In the genomic region with DNA sequence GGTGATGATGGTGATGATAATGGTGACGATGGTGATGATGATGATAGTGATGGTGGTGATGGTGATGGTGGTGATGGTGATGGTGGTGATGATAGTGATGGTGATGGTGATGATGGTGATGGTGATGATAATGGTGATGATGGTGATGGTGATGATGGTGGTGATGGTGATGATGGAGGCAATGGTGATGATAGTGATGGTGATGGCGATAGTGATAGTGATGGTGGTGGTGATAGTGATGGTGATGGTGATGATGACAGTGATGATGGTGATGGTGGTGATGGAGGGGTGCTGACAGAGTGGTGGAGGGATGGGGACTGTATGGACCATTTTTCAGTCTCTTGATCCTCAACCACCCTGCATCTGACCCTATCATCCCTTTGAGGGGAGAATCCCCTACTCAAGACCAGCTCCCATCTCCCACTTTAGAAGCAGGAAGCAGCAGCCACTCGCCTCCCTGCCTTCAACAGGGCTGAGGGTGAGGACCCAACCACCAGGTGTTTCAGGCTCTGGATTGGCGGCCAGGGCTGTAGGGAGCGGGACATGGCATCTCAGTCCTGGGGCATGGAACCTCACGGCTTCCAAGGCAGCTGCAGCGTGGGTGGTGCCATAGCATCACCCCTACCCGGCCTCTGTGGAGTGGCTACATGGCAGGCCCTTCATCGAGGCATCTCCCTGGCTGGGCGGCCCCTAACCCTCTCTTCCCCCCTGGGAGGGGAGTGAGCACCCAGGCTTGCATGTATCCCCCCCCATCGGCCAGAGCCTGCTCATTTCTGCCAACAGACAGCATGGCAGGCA, we compare ENCODE assay signal across 1 cellular context.
TF ChIP-seq lines count a peak whose summit lies in the region.

No MANE protein-coding gene starts in this region.

TF ChIP-seq in GM12891, 5 proteins besides CTCF, POLR2A, EP300 and RAD21:
- 0 out of 2 replicates have a peak, but pooled peaks have one; percentile 31 for TF ChIP-seq POU2F2 (IDR thresholded peaks at IDR 0.05; ENCODE audit: low read depth, low read length)
- no peak for TF ChIP-seq PAX5 (IDR thresholded peaks at IDR 0.05; ENCODE audit: insufficient read depth, low read length, severe bottlenecking)
- TF ChIP-seq TAF1 (IDR thresholded peaks at IDR 0.05; ENCODE audit: low read depth, low read length), result no peak
- no peak for TF ChIP-seq SPI1 (IDR thresholded peaks at IDR 0.05; ENCODE audit: low read depth, low read length)
